ENCODE assay signal across 1 cellular context in the genomic region with DNA sequence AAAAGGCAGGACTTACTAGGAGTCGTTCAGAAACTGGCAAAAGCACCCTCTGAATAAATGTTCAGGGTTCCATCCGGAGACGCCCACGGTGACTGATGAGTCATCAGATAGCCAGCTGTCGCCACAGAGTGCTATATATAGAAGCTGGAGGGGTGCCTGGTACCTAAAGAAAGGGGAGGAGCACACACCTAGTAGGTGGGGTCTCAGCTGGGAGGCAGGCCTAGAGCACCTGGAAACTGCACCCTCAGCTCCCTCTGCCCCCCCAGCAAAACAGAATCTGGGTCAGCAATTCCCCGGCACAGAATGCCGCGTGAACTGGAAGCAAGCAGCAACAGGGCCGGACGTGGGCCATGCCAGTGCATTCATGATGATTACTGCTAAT.
TF ChIP-seq lines count a peak whose summit lies in the region.

No MANE protein-coding gene starts in this region.

TF ChIP-seq in K562, 482 proteins besides CTCF, POLR2A, EP300 and RAD21 (continued from another document and continues in another):
- TF ChIP-seq, protein P1, sequence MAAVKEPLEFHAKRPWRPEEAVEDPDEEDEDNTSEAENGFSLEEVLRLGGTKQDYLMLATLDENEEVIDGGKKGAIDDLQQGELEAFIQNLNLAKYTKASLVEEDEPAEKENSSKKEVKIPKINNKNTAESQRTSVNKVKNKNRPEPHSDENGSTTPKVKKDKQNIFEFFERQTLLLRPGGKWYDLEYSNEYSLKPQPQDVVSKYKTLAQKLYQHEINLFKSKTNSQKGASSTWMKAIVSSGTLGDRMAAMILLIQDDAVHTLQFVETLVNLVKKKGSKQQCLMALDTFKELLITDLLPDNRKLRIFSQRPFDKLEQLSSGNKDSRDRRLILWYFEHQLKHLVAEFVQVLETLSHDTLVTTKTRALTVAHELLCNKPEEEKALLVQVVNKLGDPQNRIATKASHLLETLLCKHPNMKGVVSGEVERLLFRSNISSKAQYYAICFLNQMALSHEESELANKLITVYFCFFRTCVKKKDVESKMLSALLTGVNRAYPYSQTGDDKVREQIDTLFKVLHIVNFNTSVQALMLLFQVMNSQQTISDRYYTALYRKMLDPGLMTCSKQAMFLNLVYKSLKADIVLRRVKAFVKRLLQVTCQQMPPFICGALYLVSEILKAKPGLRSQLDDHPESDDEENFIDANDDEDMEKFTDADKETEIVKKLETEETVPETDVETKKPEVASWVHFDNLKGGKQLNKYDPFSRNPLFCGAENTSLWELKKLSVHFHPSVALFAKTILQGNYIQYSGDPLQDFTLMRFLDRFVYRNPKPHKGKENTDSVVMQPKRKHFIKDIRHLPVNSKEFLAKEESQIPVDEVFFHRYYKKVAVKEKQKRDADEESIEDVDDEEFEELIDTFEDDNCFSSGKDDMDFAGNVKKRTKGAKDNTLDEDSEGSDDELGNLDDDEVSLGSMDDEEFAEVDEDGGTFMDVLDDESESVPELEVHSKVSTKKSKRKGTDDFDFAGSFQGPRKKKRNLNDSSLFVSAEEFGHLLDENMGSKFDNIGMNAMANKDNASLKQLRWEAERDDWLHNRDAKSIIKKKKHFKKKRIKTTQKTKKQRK (IDR thresholded peaks at IDR 0.05; ENCODE audit: borderline replicate concordance, low read depth, low read length), result no peak
- TF ChIP-seq NRF1 (conservative IDR thresholded peaks at IDR 0.05 in 1 of 2, IDR thresholded peaks at IDR 0.05 in 1 of 2) (no peak), ZFP30 (CRISPR knock-in tag; IDR thresholded peaks at IDR 0.05; ENCODE audit: borderline replicate concordance) (no peak), HDAC6 (IDR thresholded peaks at IDR 0.05; ENCODE audit: low read depth, low read length) (no peak), PTTG1 (tag; IDR thresholded peaks at IDR 0.05; ENCODE audit: low read depth) (no peak), NONO (IDR thresholded peaks at IDR 0.05; ENCODE audit: low read depth in 2 of 2, low read length in 1 of 2) (no peak), ZNF668 (CRISPR knock-in tag; IDR thresholded peaks at IDR 0.05) (no peak), ZBTB8A (IDR thresholded peaks at IDR 0.05; ENCODE audit: partially characterized antibody) (no peak), HMGN3 (IDR thresholded peaks at IDR 0.05; ENCODE audit: borderline replicate concordance, extremely low read depth, insufficient read length, low read depth, low read length) (no peak), TBP (optimal IDR thresholded peaks at IDR 0.05; ENCODE audit: low read depth, low read length) (no peak), EWSR1 (IDR thresholded peaks at IDR 0.05; ENCODE audit: borderline replicate concordance, low read depth, partially characterized antibody) (no peak), MAFK (IDR thresholded peaks at IDR 0.05; ENCODE audit: low read length) (peak; percentile 47; the same call in 1 of the 2 replicates), ELF2 (CRISPR knock-in tag; IDR thresholded peaks at IDR 0.05) (no peak), ZNF124 (CRISPR knock-in tag; IDR thresholded peaks at IDR 0.05) (no peak), GATAD2A (IDR thresholded peaks at IDR 0.05) (no peak), MEF2A (IDR thresholded peaks at IDR 0.05; ENCODE audit: control insufficient read depth, low read depth, low read length) (peak; percentile 98), FOS (IDR thresholded peaks at IDR 0.05; ENCODE audit: extremely low read depth, insufficient read length) (peak; percentile 63), EGR1 (conservative IDR thresholded peaks at IDR 0.05) (peak; percentile 89), SMC3 (conservative IDR thresholded peaks at IDR 0.05; ENCODE audit: insufficient read depth, low read depth, low read length) (no peak), CSDE1 (IDR thresholded peaks at IDR 0.05) (no peak), HDAC3 (IDR thresholded peaks at IDR 0.05; ENCODE audit: borderline replicate concordance, partially characterized antibody) (peak; percentile 29), ZNF76 (CRISPR knock-in tag; IDR thresholded peaks at IDR 0.05; ENCODE audit: borderline replicate concordance) (no peak)
- TF ChIP-seq, protein P2, sequence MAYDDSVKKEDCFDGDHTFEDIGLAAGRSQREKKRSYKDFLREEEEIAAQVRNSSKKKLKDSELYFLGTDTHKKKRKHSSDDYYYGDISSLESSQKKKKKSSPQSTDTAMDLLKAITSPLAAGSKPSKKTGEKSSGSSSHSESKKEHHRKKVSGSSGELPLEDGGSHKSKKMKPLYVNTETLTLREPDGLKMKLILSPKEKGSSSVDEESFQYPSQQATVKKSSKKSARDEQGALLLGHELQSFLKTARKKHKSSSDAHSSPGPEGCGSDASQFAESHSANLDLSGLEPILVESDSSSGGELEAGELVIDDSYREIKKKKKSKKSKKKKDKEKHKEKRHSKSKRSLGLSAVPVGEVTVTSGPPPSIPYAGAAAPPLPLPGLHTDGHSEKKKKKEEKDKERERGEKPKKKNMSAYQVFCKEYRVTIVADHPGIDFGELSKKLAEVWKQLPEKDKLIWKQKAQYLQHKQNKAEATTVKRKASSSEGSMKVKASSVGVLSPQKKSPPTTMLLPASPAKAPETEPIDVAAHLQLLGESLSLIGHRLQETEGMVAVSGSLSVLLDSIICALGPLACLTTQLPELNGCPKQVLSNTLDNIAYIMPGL (CRISPR knock-in tag; IDR thresholded peaks at IDR 0.05), result no peak
- TF ChIP-seq, protein P3, sequence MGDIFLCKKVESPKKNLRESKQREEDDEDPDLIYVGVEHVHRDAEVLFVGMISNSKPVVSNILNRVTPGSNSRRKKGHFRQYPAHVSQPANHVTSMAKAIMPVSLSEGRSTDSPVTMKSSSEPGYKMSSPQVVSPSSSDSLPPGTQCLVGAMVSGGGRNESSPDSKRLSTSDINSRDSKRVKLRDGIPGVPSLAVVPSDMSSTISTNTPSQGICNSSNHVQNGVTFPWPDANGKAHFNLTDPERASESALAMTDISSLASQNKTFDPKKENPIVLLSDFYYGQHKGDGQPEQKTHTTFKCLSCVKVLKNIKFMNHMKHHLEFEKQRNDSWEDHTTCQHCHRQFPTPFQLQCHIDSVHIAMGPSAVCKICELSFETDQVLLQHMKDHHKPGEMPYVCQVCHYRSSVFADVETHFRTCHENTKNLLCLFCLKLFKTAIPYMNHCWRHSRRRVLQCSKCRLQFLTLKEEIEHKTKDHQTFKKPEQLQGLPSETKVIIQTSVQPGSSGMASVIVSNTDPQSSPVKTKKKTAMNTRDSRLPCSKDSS (IDR thresholded peaks at IDR 0.05; ENCODE audit: low read depth, partially characterized antibody), result no peak
- TF ChIP-seq, protein P4, sequence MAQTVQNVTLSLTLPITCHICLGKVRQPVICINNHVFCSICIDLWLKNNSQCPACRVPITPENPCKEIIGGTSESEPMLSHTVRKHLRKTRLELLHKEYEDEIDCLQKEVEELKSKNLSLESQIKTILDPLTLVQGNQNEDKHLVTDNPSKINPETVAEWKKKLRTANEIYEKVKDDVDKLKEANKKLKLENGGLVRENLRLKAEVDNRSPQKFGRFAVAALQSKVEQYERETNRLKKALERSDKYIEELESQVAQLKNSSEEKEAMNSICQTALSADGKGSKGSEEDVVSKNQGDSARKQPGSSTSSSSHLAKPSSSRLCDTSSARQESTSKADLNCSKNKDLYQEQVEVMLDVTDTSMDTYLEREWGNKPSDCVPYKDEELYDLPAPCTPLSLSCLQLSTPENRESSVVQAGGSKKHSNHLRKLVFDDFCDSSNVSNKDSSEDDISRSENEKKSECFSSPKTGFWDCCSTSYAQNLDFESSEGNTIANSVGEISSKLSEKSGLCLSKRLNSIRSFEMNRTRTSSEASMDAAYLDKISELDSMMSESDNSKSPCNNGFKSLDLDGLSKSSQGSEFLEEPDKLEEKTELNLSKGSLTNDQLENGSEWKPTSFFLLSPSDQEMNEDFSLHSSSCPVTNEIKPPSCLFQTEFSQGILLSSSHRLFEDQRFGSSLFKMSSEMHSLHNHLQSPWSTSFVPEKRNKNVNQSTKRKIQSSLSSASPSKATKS (CRISPR knock-in tag; IDR thresholded peaks at IDR 0.05), result no peak
- TF ChIP-seq, protein P5, sequence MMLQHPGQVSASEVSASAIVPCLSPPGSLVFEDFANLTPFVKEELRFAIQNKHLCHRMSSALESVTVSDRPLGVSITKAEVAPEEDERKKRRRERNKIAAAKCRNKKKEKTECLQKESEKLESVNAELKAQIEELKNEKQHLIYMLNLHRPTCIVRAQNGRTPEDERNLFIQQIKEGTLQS (IDR thresholded peaks at IDR 0.05), result peak; percentile 97
- TF ChIP-seq, protein P5 (CRISPR knock-in tag; conservative IDR thresholded peaks at IDR 0.05), result peak; percentile 68; the same call in 1 of the 2 replicates
- TF ChIP-seq, protein P6, sequence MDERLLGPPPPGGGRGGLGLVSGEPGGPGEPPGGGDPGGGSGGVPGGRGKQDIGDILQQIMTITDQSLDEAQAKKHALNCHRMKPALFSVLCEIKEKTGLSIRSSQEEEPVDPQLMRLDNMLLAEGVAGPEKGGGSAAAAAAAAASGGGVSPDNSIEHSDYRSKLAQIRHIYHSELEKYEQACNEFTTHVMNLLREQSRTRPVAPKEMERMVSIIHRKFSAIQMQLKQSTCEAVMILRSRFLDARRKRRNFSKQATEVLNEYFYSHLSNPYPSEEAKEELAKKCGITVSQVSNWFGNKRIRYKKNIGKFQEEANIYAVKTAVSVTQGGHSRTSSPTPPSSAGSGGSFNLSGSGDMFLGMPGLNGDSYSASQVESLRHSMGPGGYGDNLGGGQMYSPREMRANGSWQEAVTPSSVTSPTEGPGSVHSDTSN (CRISPR knock-in tag; IDR thresholded peaks at IDR 0.05; ENCODE audit: low read depth), result no peak
- TF ChIP-seq, protein P6 (tag; conservative IDR thresholded peaks at IDR 0.05; ENCODE audit: low read depth), result 0 out of 2 replicates have a peak, but pooled peaks have one; percentile 8
- TF ChIP-seq, protein P7, sequence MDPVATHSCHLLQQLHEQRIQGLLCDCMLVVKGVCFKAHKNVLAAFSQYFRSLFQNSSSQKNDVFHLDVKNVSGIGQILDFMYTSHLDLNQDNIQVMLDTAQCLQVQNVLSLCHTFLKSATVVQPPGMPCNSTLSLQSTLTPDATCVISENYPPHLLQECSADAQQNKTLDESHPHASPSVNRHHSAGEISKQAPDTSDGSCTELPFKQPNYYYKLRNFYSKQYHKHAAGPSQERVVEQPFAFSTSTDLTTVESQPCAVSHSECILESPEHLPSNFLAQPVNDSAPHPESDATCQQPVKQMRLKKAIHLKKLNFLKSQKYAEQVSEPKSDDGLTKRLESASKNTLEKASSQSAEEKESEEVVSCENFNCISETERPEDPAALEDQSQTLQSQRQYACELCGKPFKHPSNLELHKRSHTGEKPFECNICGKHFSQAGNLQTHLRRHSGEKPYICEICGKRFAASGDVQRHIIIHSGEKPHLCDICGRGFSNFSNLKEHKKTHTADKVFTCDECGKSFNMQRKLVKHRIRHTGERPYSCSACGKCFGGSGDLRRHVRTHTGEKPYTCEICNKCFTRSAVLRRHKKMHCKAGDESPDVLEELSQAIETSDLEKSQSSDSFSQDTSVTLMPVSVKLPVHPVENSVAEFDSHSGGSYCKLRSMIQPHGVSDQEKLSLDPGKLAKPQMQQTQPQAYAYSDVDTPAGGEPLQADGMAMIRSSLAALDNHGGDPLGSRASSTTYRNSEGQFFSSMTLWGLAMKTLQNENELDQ (CRISPR knock-in tag; IDR thresholded peaks at IDR 0.05; ENCODE audit: borderline replicate concordance), result no peak
- TF ChIP-seq, protein P8, sequence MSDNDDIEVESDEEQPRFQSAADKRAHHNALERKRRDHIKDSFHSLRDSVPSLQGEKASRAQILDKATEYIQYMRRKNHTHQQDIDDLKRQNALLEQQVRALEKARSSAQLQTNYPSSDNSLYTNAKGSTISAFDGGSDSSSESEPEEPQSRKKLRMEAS (CRISPR knock-in tag; IDR thresholded peaks at IDR 0.05), result no peak
- TF ChIP-seq, protein P9, sequence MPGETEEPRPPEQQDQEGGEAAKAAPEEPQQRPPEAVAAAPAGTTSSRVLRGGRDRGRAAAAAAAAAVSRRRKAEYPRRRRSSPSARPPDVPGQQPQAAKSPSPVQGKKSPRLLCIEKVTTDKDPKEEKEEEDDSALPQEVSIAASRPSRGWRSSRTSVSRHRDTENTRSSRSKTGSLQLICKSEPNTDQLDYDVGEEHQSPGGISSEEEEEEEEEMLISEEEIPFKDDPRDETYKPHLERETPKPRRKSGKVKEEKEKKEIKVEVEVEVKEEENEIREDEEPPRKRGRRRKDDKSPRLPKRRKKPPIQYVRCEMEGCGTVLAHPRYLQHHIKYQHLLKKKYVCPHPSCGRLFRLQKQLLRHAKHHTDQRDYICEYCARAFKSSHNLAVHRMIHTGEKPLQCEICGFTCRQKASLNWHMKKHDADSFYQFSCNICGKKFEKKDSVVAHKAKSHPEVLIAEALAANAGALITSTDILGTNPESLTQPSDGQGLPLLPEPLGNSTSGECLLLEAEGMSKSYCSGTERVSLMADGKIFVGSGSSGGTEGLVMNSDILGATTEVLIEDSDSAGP (CRISPR knock-in tag; IDR thresholded peaks at IDR 0.05), result no peak
- TF ChIP-seq, protein P10, sequence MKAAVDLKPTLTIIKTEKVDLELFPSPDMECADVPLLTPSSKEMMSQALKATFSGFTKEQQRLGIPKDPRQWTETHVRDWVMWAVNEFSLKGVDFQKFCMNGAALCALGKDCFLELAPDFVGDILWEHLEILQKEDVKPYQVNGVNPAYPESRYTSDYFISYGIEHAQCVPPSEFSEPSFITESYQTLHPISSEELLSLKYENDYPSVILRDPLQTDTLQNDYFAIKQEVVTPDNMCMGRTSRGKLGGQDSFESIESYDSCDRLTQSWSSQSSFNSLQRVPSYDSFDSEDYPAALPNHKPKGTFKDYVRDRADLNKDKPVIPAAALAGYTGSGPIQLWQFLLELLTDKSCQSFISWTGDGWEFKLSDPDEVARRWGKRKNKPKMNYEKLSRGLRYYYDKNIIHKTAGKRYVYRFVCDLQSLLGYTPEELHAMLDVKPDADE (conservative IDR thresholded peaks at IDR 0.05; ENCODE audit: control insufficient read depth, low read depth, low read length), result no peak
